12 cellular contexts compared by ENCODE assay signal in the genomic region with DNA sequence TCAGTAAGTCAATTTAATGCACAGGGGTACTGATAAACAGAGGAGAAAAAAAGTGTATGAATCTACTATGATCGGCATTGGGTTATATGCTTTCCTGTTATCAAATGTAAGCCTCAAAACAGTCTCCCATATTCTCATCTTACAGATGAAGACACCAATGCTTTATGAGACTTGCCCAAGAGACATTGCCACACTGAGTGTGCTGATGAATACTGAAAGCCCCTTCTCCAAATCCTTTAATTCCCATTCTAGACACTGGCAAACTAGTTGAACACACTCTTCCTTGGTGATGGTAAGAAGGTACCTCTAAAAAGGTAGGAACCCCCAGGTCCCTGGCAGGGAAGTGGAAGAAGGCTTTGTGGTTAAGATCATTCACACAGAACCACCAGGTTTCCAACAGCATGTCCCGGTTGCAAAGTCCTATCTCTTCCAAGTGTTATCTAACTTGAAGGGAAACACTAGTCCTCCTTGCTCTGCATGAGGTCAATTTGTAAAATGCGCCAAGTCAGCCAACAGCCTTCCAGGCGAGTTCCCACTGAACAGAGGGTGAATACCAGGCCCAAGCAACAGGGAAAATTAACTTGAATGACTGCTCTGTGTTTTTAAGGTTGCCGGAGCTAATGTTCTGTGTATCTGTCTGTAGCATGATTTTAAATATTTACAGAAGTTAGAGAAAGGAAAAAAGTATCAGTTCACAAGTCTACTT. TPM values are rescaled to one million over a fixed set of nuclear protein-coding genes. Genes with fewer than 3 reads are reported as not detected.
DNase-seq lines count a peak whose midpoint lies in the region; ATAC-seq, FAIRE-seq and TF ChIP-seq lines count a peak whose summit lies in the region.
"Had no signal": no experiment of that assay in that cellular context is flagged by ENCODE, and none has a peak within 500 bp of the region (broad histone marks: within the 10 kb centered on the region; RNA-seq: fewer than 3 reads in every experiment).

No MANE protein-coding gene starts in this region.

- H3K9me3 Mint-ChIP-seq in astrocyte (ENCODE audit: unreplicated experiment): no peaks in the 10 kb centered on the region

- peaks cover 8% of the 10 kb centered on the region for H3K36me3 Mint-ChIP-seq in astrocyte (ENCODE audit: low read depth, unreplicated experiment)

- peaks cover 98% of the 10 kb centered on the region for H3K79me2 ChIP-seq in astrocyte (ENCODE audit: insufficient read depth, low read length)

- DNase-seq in G401 (ENCODE audit: low spot score) (peak; percentile 56), astrocyte (ENCODE audit: low read depth) (peak; percentile 55), heart right ventricle (peak in 1 of 2 donors; percentile 55), occipital lobe (lab: John Stamatoyannopoulos, UW) (no peak), SKM-1 (lab: John Stamatoyannopoulos, UW; ENCODE audit: unreplicated experiment) (no peak), epidermal melanocyte (ENCODE audit: insufficient read length, low spot score) (no peak)
- DNase-seq in activated CD8-positive, alpha-beta memory T cell treated with anti-CD3 and anti-CD28 coated beads, Interleukin-2, amount 50 U/mL, for 48 hours: no peak
- DNase-seq: PC-9 had no signal

- no peak overlapping the region for H3K4me3 ChIP-seq in astrocyte (ENCODE audit: insufficient read depth, low read depth, low read length)
- no peak overlapping the region for H3K4me3 ChIP-seq in heart right ventricle
- H3K4me3 ChIP-seq in rectal smooth muscle tissue (ENCODE audit: low read length): no peak overlapping the region
- H3K4me3 ChIP-seq: PC-9, thoracic aorta had no signal

- H3K27ac ChIP-seq in astrocyte (ENCODE audit: low read depth, low read length) (no peak overlapping the region), heart right ventricle (peak overlapping the region in 9 of 10 donors; percentile 12 to 99 (median 58)), rectal smooth muscle tissue (ENCODE audit: low read depth, low read length) (peak overlapping the region; percentile 63)
- H3K27ac ChIP-seq: PC-9 had no signal

- H3K4me2 ChIP-seq in astrocyte (ENCODE audit: low read length): peak overlapping the region; percentile 23
- H3K4me2 ChIP-seq: PC-9 had no signal

- no peak for TF ChIP-seq CTCF in astrocyte (IDR thresholded peaks at IDR 0.05; ENCODE audit: insufficient read depth, low read depth, low read length)
- no peak for TF ChIP-seq CTCF in heart right ventricle (IDR thresholded peaks at IDR 0.05)

- H3K27ac Mint-ChIP-seq in astrocyte (ENCODE audit: unreplicated experiment): peak overlapping the region; percentile 84
- H3K27ac Mint-ChIP-seq: activated naive CD8-positive, alpha-beta T cell had no signal

- peak overlapping the region; percentile 22 for H3K9ac ChIP-seq in astrocyte (ENCODE audit: low read length)
- no peak overlapping the region for H3K9ac ChIP-seq in rectal smooth muscle tissue (ENCODE audit: low read length)

- 42 to 47% methylated on average over 5 of the region's 5 CpGs for WGBS in heart right ventricle, 2 donors

- H3K27me3 Mint-ChIP-seq in astrocyte (ENCODE audit: low read depth, unreplicated experiment): no peaks in the 10 kb centered on the region

- no peaks in the 10 kb centered on the region for H3K36me3 ChIP-seq in astrocyte (ENCODE audit: insufficient read depth, low read length)
- peaks cover 0 to 15% (median 4%) of the 10 kb centered on the region in 9 donors for H3K36me3 ChIP-seq in heart right ventricle
- H3K36me3 ChIP-seq in rectal smooth muscle tissue (ENCODE audit: control insufficient read depth, insufficient read depth, low read length): no peaks in the 10 kb centered on the region

- H2AFZ ChIP-seq in astrocyte (ENCODE audit: low read depth, low read length): no peak overlapping the region
- H2AFZ ChIP-seq: PC-9 had no signal

- peaks cover 37% of the 10 kb centered on the region for H3K4me1 Mint-ChIP-seq in astrocyte (ENCODE audit: low read depth, unreplicated experiment)

- H3K4me3 Mint-ChIP-seq in astrocyte (ENCODE audit: unreplicated experiment): peak overlapping the region; percentile 67
- H3K4me3 Mint-ChIP-seq: activated naive CD8-positive, alpha-beta T cell had no signal

- intact Hi-C loops in heart right ventricle (cut with DNase I): no loop called here

- H3K4me1 ChIP-seq in astrocyte (ENCODE audit: insufficient read depth, low read length): peaks cover 33% of the 10 kb centered on the region
- peaks cover 10 to 77% (median 58%) of the 10 kb centered on the region in 9 donors for H3K4me1 ChIP-seq in heart right ventricle
- peaks cover 46% of the 10 kb centered on the region for H3K4me1 ChIP-seq in rectal smooth muscle tissue (ENCODE audit: control insufficient read depth, insufficient read depth, low read length)

- H3K27me3 ChIP-seq in astrocyte (ENCODE audit: insufficient read depth, low read length) (no peaks in the 10 kb centered on the region), heart right ventricle (no peaks in the 10 kb centered on the region), rectal smooth muscle tissue (ENCODE audit: control insufficient read depth, insufficient read depth, low read length) (no peaks in the 10 kb centered on the region)

- in situ Hi-C loops in G401 (cut with HindIII; ENCODE audit: low sequenced_read_pairs): no loop called here

- peak; percentile 29 for FAIRE-seq in astrocyte (lab: Jason Lieb, UNC)

- H4K20me1 ChIP-seq in astrocyte (ENCODE audit: insufficient read depth, low read length): peaks cover 68% of the 10 kb centered on the region

- ATAC-seq in heart right ventricle: peak in 1 of 8 donors; percentile 9
- ATAC-seq: activated CD4-positive, CD25-positive, alpha-beta regulatory T cell treated with anti-CD3 and anti-CD28 coated beads, Interleukin-2, amount 50 U/mL, for 24 hours had no signal

- H3K9me3 ChIP-seq in astrocyte (ENCODE audit: insufficient read depth, low read depth, low read length) (no peaks in the 10 kb centered on the region), heart right ventricle (no peaks in the 10 kb centered on the region)
- H3K9me3 ChIP-seq: thoracic aorta had no signal

RNA-seq across cellular contexts. Expression of a gene that starts 5.1 kb away (rescaled TPM):
- 9.6 and 11.9 TPM in 2 replicates for total RNA-seq in G401 (2014; rRNA removed; shearing (Covaris generic))
- 51.4 and 55.0 TPM in 2 replicates for total RNA-seq in astrocyte
- 10 to 100 TPM; 41.0 to 79.2 (median 57.8) TPM for total RNA-seq in heart right ventricle
- 10 to 100 TPM; 12.0 to 13.5 TPM for polyA plus RNA-seq in heart right ventricle
- 42.7 TPM for total RNA-seq in occipital lobe

Comparison
In these comparisons a context has a peak if more than half of its experiments do, and no peak if none do; other contexts are left out.
1. DNase-seq: peak in G401 (single experiment) and astrocyte (single experiment); none in occipital lobe (single experiment), SKM-1 (single experiment), activated CD8-positive, alpha-beta memory T cell treated with anti-CD3 and anti-CD28 coated beads, Interleukin-2, amount 50 U/mL, for 48 hours (single experiment) and epidermal melanocyte (single experiment).